In genomic region chr14:52695481-52696091, GRCh38 we compare ENCODE assay signal across 8 cellular contexts. TPM values are rescaled to one million over a fixed set of nuclear protein-coding genes. Genes with fewer than 3 reads are reported as not detected.
A peak's percentile ranks its signal among the peaks of the same experiment; 100 is the strongest.
DNase-seq lines count a peak whose midpoint lies in the region; ATAC-seq, FAIRE-seq and TF ChIP-seq lines count a peak whose summit lies in the region.

Gene ERO1A, minus strand, starts transcription at chr14:52695558. Its CDS starts 77 bp downstream, at chr14:52695481.

- DNase-seq in GDM1 (lab: John Stamatoyannopoulos, UW) (peak; percentile 59), H54 (ENCODE audit: insufficient read length, low spot score) (peak; percentile 43), LoVo (ENCODE audit: low spot score) (peak; percentile 74), SJSA1 (ENCODE audit: low read depth in 1 of 2, low spot score in 2 of 2) (peak; percentile 58 to 71), globus pallidus (ENCODE audit: low spot score) (peak; percentile 62), omental fat pad (ENCODE audit: low spot score) (peak; percentile 44), thoracic aorta (ENCODE audit: low spot score) (peak; percentile 49)
- peak; percentile 66 for DNase-seq in activated naive CD4-positive, alpha-beta T cell treated with anti-CD3 and anti-CD28 coated beads, Interleukin-2, amount 50 U/mL, for 16 hours

- H3K27me3 ChIP-seq in SJSA1 (replicated peaks), result no peaks in the 10 kb centered on the region
- no peaks in the 10 kb centered on the region for H3K27me3 ChIP-seq in thoracic aorta (replicated peaks; ENCODE audit: insufficient read depth)

- no peak for TF ChIP-seq CTCF in omental fat pad (IDR thresholded peaks at IDR 0.05)
- TF ChIP-seq CTCF in thoracic aorta (IDR thresholded peaks at IDR 0.05), result no peak

- TF ChIP-seq POLR2A in H54 (IDR thresholded peaks at IDR 0.05; ENCODE audit: low read depth, low read length), result peak; percentile 32; the same call in 1 of the 2 replicates

- no peak for FAIRE-seq in H54 (lab: Jason Lieb, UNC)

- 0 out of 2 replicates have a peak, but pooled peaks cover 2% of the 10 kb centered on the region for H3K9me3 ChIP-seq in SJSA1 (replicated peaks)
- no peaks in the 10 kb centered on the region for H3K9me3 ChIP-seq in thoracic aorta

- ATAC-seq in omental fat pad (ENCODE audit: low FRiP score) (peak; percentile 97), thoracic aorta (ENCODE audit: insufficient number of reproducible peaks, low FRiP score, low read depth) (peak; percentile 86)

- H3K27ac ChIP-seq in SJSA1 (peak within 1 kb of the TSS; percentile 91), thoracic aorta (peak within 1 kb of the TSS; percentile 97 to 99)

- peaks cover 8% of the 10 kb centered on the region for H3K4me1 ChIP-seq in SJSA1 (replicated peaks)
- H3K4me1 ChIP-seq in thoracic aorta (ENCODE audit: control insufficient read depth in 1 of 2, low read depth in 2 of 2), result peaks cover 14 to 30% of the 10 kb centered on the region in 2 donors

- H3K4me3 ChIP-seq in SJSA1 (peak within 1 kb of the TSS; percentile 97), thoracic aorta (peak within 1 kb of the TSS; percentile 97)

- H3K36me3 ChIP-seq in SJSA1 (peaks cover 7% of the 10 kb centered on the region), thoracic aorta (no peaks in the 10 kb centered on the region)

RNA-seq across cellular contexts. Expression of gene ERO1A, which starts in this region (rescaled TPM):
- total RNA-seq in SJSA1 (2014; rRNA removed; shearing (Covaris generic)), result 64.4 and 81.4 TPM in 2 replicates
- total RNA-seq in omental fat pad, result 10 to 100 TPM; 24.8 to 49.8 (median 32.5) TPM
- 10 to 100 TPM; 32.6 to 63.8 TPM for total RNA-seq in thoracic aorta

Comparison
In these comparisons a context has a peak if more than half of its experiments do, and no peak if none do; other contexts are left out.
1. Peak in every context shown above with its lines: DNase-seq, ATAC-seq, H3K4me3 ChIP-seq and H3K27ac ChIP-seq.